10 cellular contexts compared by ENCODE assay signal in the genomic region with DNA sequence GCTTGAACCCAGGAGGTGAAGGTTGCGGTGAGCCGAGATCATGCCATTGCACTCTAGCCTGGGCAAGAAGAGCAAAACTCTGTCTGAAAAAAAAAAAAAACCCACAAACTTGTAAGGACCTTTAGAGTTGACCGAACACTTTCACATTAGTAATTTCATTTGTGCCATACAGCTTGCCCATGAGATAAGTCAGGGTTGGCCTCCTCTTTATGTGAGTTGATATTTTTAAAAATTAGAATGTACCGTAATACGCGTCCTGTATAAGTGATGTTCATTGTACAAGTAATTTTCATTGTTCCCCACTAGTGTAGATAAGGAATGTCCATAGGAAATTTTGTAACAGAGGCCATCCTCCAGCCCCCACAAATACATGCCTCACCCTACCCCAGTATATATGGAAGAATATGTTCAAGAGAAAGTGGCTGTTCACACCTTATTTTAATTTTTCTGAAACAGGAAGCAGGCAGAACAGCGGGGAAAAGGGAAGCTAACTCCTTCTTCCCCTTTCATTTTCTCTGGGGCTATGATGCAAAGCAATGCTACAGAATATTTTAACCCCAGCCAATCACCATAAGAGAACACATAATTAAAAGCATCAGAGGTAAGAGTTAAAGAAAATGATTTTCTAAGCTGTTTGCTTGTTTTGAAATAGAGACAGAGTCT. TPM values are rescaled to one million over a fixed set of nuclear protein-coding genes. Genes with fewer than 3 reads are reported as not detected.
DNase-seq lines count a peak whose midpoint lies in the region; ATAC-seq, FAIRE-seq and TF ChIP-seq lines count a peak whose summit lies in the region.
"Had no signal": no experiment of that assay in that cellular context is flagged by ENCODE, and none has a peak within 500 bp of the region (broad histone marks: within the 10 kb centered on the region; RNA-seq: fewer than 3 reads in every experiment).

No MANE protein-coding gene starts in this region.

- TF ChIP-seq RAD21 in GM12878 (IDR thresholded peaks at IDR 0.05; ENCODE audit: insufficient read depth, low read depth, low read length), result no peak

- H3K27me3 ChIP-seq in GM12878 (replicated peaks in 1 of 2; ENCODE audit: control insufficient read depth in 2 of 2, insufficient read depth in 2 of 2, low read length in 1 of 2) (no peaks in the 10 kb centered on the region), stomach (no peaks in the 10 kb centered on the region), GM23338 (ENCODE audit: insufficient read depth) (no peaks in the 10 kb centered on the region)
- H3K27me3 ChIP-seq: BE2C, body of pancreas had no signal

- H2AFZ ChIP-seq in GM12878 (ENCODE audit: control insufficient read depth, low read depth, low read length) (peak overlapping the region; percentile 45), GM23338 (no peak overlapping the region)

- BruUV-seq in GM12878 (replicated peaks; lab: Mats Ljungman, UMichigan), result no TSS peak

- peak overlapping the region; percentile 9; the same call in 1 of the 2 replicates for H3K4me3 ChIP-seq in GM12878
- H3K4me3 ChIP-seq in stomach, result peak overlapping the region in 1 of 4 donors; percentile 10
- no peak overlapping the region for H3K4me3 ChIP-seq in GM23338
- H3K4me3 ChIP-seq: body of pancreas had no signal

- TF ChIP-seq CTCF in GM12878 (IDR thresholded peaks at IDR 0.05 in 2 of 3, conservative IDR thresholded peaks at IDR 0.05 in 1 of 3; ENCODE audit: control insufficient read depth in 2 of 3, extremely low read depth in 1 of 3, insufficient read depth in 1 of 3, low read depth in 3 of 3, low read length in 3 of 3) (no peak), stomach (IDR thresholded peaks at IDR 0.05) (no peak), GM23338 (conservative IDR thresholded peaks at IDR 0.05; ENCODE audit: low read depth in 2 of 2) (no peak)

- H3K27me3 Mint-ChIP-seq in activated naive CD4-positive, alpha-beta T cell treated with anti-CD3 and anti-CD28 coated beads, Interleukin-2, amount 50 U/mL, for 24 hours, result no peaks in the 10 kb centered on the region
- peaks cover 4% of the 10 kb centered on the region for H3K27me3 Mint-ChIP-seq in GM23338 (ENCODE audit: insufficient read depth, low read depth, poor library complexity)

- 0% methylated on average over 7 of the region's 7 CpGs for WGBS in GM12878 (ENCODE audit: insufficient coverage, insufficient replicate concordance, low lambda C conversion rate, missing lambda C conversion rate)
- 65 to 83% (median 77%) methylated on average over 7 of the region's 7 CpGs for WGBS in stomach, 5 donors

- H3K4me1 ChIP-seq in GM12878 (ENCODE audit: control insufficient read depth, insufficient read depth, low read length) (peaks cover 34% of the 10 kb centered on the region), stomach (peaks cover 8 to 33% (median 13%) of the 10 kb centered on the region in 4 donors), GM23338 (ENCODE audit: insufficient read depth) (no peaks in the 10 kb centered on the region)
- H3K4me1 ChIP-seq: body of pancreas had no signal

- H3F3A ChIP-seq in GM23338 (replicated peaks; ENCODE audit: low read depth), result no peaks in the 10 kb centered on the region

- in situ Hi-C loops in GM12878 (cut with MboI), result no loop called here

- no peak for DNase-seq in activated naive CD4-positive, alpha-beta T cell (lab: John Stamatoyannopoulos, UW)
- DNase-seq in NOMO-1 treated with DMSO at 0.1 percent for 48 hours (lab: John Stamatoyannopoulos, UW; ENCODE audit: unreplicated experiment) (peak; percentile 95), GM12878 (ENCODE audit: low read depth, low spot score) (peak; percentile 49), stomach (no peak), cerebellar cortex (ENCODE audit: low spot score) (no peak), DMS53 treated with DMSO at 0.1 percent for 48 hours (lab: John Stamatoyannopoulos, UW; ENCODE audit: unreplicated experiment) (no peak), GM23338 (ENCODE audit: low spot score) (no peak)
- DNase-seq: BE2C had no signal

- peak overlapping the region; percentile 47 for H3K9ac ChIP-seq in GM12878 (ENCODE audit: control insufficient read depth, insufficient read depth, low read length)

- POLR2A ChIA-PET in GM12878 (lab: Charles Lee), result interaction anchor here (0.5 to 2.7 kb wide), 13 partner anchors 9 to 1608 kb away, joined by 3 to 18 read pairs (median 4); a partner anchor contains a TSS

- H3K36me3 Mint-ChIP-seq in activated naive CD4-positive, alpha-beta T cell treated with anti-CD3 and anti-CD28 coated beads, Interleukin-2, amount 50 U/mL, for 24 hours, result no peaks in the 10 kb centered on the region
- no peaks in the 10 kb centered on the region for H3K36me3 Mint-ChIP-seq in GM23338 (ENCODE audit: low read depth)

- H3K9me3 ChIP-seq in GM12878 (replicated peaks; ENCODE audit: control insufficient read depth, insufficient read depth, low read length) (no peaks in the 10 kb centered on the region), stomach (no peaks in the 10 kb centered on the region)
- H3K9me3 ChIP-seq: BE2C, body of pancreas had no signal

- H3K4me2 ChIP-seq in GM12878 (ENCODE audit: control insufficient read depth, insufficient read depth) (peak overlapping the region; percentile 92), GM23338 (no peak overlapping the region)

- TF ChIP-seq EP300 in GM12878 (IDR thresholded peaks at IDR 0.05; ENCODE audit: borderline replicate concordance in 1 of 2, control insufficient read depth in 1 of 2, low read depth in 2 of 2, low read length in 2 of 2) (no peak), stomach (IDR thresholded peaks at IDR 0.05) (no peak)

- RAD21 ChIA-PET in GM12878 (lab: Charles Lee; ENCODE audit: unreplicated experiment), result interaction anchor here (0.8 to 3.9 kb wide), 18 partner anchors 20 to 275 kb away, joined by 3 to 28 read pairs (median 3); a partner anchor contains a TSS

- H3K4me1 Mint-ChIP-seq in activated naive CD4-positive, alpha-beta T cell treated with anti-CD3 and anti-CD28 coated beads, Interleukin-2, amount 50 U/mL, for 24 hours, result peaks cover 63% of the 10 kb centered on the region
- H3K4me1 Mint-ChIP-seq in GM23338, result peaks cover 9% of the 10 kb centered on the region; the same call in 2 of the 3 replicates

- H3K4me3 Mint-ChIP-seq in activated naive CD4-positive, alpha-beta T cell treated with anti-CD3 and anti-CD28 coated beads, Interleukin-2, amount 50 U/mL, for 24 hours, result peak overlapping the region; percentile 74
- H3K4me3 Mint-ChIP-seq in GM23338, result no peak overlapping the region

- peak overlapping the region; percentile 79 for H3K27ac ChIP-seq in GM12878 (ENCODE audit: control insufficient read depth, insufficient read depth)
- peak overlapping the region in 3 of 5 donors; percentile 43 to 61 (median 59) for H3K27ac ChIP-seq in stomach
- H3K27ac ChIP-seq in GM23338 (ENCODE audit: low read depth), result no peak overlapping the region

- CTCF ChIA-PET in GM12878 (lab: Yijun Ruan, JAX), result interaction anchor here (0.6 to 1.3 kb wide), 3 partner anchors 58 to 327 kb away, joined by 3 read pairs; no protein-coding TSS in a partner anchor

- peaks cover 6% of the 10 kb centered on the region; the same call in 1 of the 2 replicates for H3K9me2 ChIP-seq in GM23338 (ENCODE audit: insufficient read depth)

- H3K9me3 Mint-ChIP-seq in activated naive CD4-positive, alpha-beta T cell treated with anti-CD3 and anti-CD28 coated beads, Interleukin-2, amount 50 U/mL, for 24 hours, result no peaks in the 10 kb centered on the region
- no peaks in the 10 kb centered on the region for H3K9me3 Mint-ChIP-seq in GM23338

- no peaks in the 10 kb centered on the region for H3K36me3 ChIP-seq in GM12878 (ENCODE audit: control insufficient read depth in 2 of 2, insufficient read depth in 2 of 2, low read length in 1 of 2)
- no peaks in the 10 kb centered on the region for H3K36me3 ChIP-seq in stomach
- no peaks in the 10 kb centered on the region for H3K36me3 ChIP-seq in GM23338 (ENCODE audit: insufficient read depth)
- H3K36me3 ChIP-seq: BE2C had no signal

- ATAC-seq in GM12878 (peak; percentile 55), GM23338 (no peak)
- ATAC-seq: body of pancreas had no signal

- peak overlapping the region; percentile 84 for H3K27ac Mint-ChIP-seq in activated naive CD4-positive, alpha-beta T cell treated with anti-CD3 and anti-CD28 coated beads, Interleukin-2, amount 50 U/mL, for 24 hours
- H3K27ac Mint-ChIP-seq in GM23338, result no peak overlapping the region

- no peaks in the 10 kb centered on the region for H4K20me1 ChIP-seq in GM12878 (ENCODE audit: control insufficient read depth, insufficient read depth)
- no peaks in the 10 kb centered on the region for H4K20me1 ChIP-seq in GM23338 (replicated peaks; ENCODE audit: insufficient read depth)

- intact Hi-C loops in GM12878 (cut with micrococcal nuclease; ENCODE audit: unreplicated experiment), result loop anchor here (2.0 to 5.0 kb wide), 5 partner anchors 61 to 189 kb away; a partner anchor contains a TSS
- intact Hi-C loops in stomach (cut with DNase I; ENCODE audit: low total_unique reads), result no loop called here

- SMC1A ChIA-PET in GM12878 (lab: Charles Lee; ENCODE audit: uncharacterized antibody, unreplicated experiment), result interaction anchor here (0.8 to 7.0 kb wide), 19 partner anchors 8 to 185 kb away, joined by 3 to 53 read pairs (median 4); a partner anchor contains a TSS

- FAIRE-seq in GM12878 (lab: Jason Lieb, UNC), result no peak

- H3K79me2 ChIP-seq in GM12878 (ENCODE audit: control insufficient read depth, insufficient read depth, low read length) (no peaks in the 10 kb centered on the region; the same call in 1 of the 2 replicates), GM23338 (replicated peaks; ENCODE audit: insufficient read depth) (no peaks in the 10 kb centered on the region)

- no peak for TF ChIP-seq POLR2A in GM12878 (IDR thresholded peaks at IDR 0.05; ENCODE audit: low read depth, low read length)
- TF ChIP-seq POLR2A in stomach (IDR thresholded peaks at IDR 0.05), result no peak

RNA-seq across cellular contexts. Expression of a gene that starts 31.9 kb away (rescaled TPM):
- total RNA-seq in GM12878 (2013; cell fraction: nucleolus; rRNA removed), result 247 and 270 TPM in 2 replicates
- total RNA-seq in GM12878 (2014; rRNA removed), result 89.4 and 91.4 TPM in 2 replicates
- total RNA-seq in GM12878 (2014; rRNA removed; fragmentation: Illumina TruSeq; extraction: Trizol), result 90.7 and 91.9 TPM in 2 replicates
- 80.7 and 84.4 TPM in 2 replicates for total RNA-seq in GM12878 (2021)
- 22.3 TPM for polyA plus RNA-seq in GM12878 (2011; ENCODE audit: low read depth)
- polyA plus RNA-seq in GM12878 (2011; rRNA removed), result 97.0 and 107 TPM in 2 replicates
- polyA plus RNA-seq in GM12878 (2011; cell fraction: cytosol; rRNA removed), result 37.8 and 42.2 TPM in 2 replicates
- polyA plus RNA-seq in GM12878 (2011; cell fraction: nucleus; rRNA removed), result 38.9 and 57.4 TPM in 2 replicates
- 32.0 and 35.6 TPM in 2 replicates for polyA plus RNA-seq in GM12878 (2012)
- 83.3 and 103 TPM in 2 replicates for polyA plus RNA-seq in GM12878 (2014; fragmentation: Illumina TruSeq; extraction: Trizol)
- 10 to 100 TPM; 18.3 to 22.3 TPM for polyA plus RNA-seq in GM12878 (2014; fragmentation: Nextera tagmentation; extraction: Ambion mirVana)
- 51.9 and 65.7 TPM in 2 replicates for polyA plus RNA-seq in GM12878 (2014; rRNA removed)
- polyA plus RNA-seq in GM12878 (2016; fragmentation: Nextera tagmentation; extraction: Ambion mirVana), result 10 to 100 TPM; 66.7 to 69.9 TPM
- 55.7 and 109 TPM in 2 replicates for polyA minus RNA-seq in GM12878 (2011; rRNA and poly(A)+ RNA removed)
- 47.4 and 47.5 TPM in 2 replicates for polyA minus RNA-seq in GM12878 (2011; cell fraction: cytosol; rRNA and poly(A)+ RNA removed)
- 58.2 and 99.9 TPM in 2 replicates for polyA minus RNA-seq in GM12878 (2011; cell fraction: nucleus; rRNA and poly(A)+ RNA removed)
- 100 to 1,000 TPM in 4 of 5 donors, 10 to 100 TPM in 1; 26.4 to 192 (median 125) TPM for total RNA-seq in stomach
- 10 to 100 TPM; 31.8 to 54.2 (median 40.3) TPM for polyA plus RNA-seq in stomach
- total RNA-seq in GM23338 (2014; rRNA removed; shearing (Covaris generic)), result 242 and 253 TPM in 2 replicates
- 109 and 113 TPM in 2 replicates for polyA plus RNA-seq in GM23338 (2016; fragmentation: Nextera tagmentation; extraction: Ambion mirVana)

Comparison
In these comparisons a context has a peak if more than half of its experiments do, and no peak if none do; other contexts are left out.
1. DNase-seq: peak in NOMO-1 treated with DMSO at 0.1 percent for 48 hours (single experiment) and GM12878 (single experiment); none in activated naive CD4-positive, alpha-beta T cell (0 of 4), stomach (single experiment), cerebellar cortex (single experiment), DMS53 treated with DMSO at 0.1 percent for 48 hours (single experiment) and GM23338 (single experiment).